8 cellular contexts compared by ENCODE assay signal in genomic region chr2:164621761-164622105, GRCh38. TPM values are rescaled to one million over a fixed set of nuclear protein-coding genes. Genes with fewer than 3 reads are reported as not detected.
A peak's percentile ranks its signal among the peaks of the same experiment; 100 is the strongest.
DNase-seq lines count a peak whose midpoint lies in the region; ATAC-seq, FAIRE-seq and TF ChIP-seq lines count a peak whose summit lies in the region.

No MANE protein-coding gene starts in this region.

- no peaks in the 10 kb centered on the region for H3K27me3 ChIP-seq in WERI-Rb-1 (ENCODE audit: insufficient read depth, low read depth, severe bottlenecking)
- no peaks in the 10 kb centered on the region for H3K27me3 ChIP-seq in keratinocyte (ENCODE audit: control insufficient read depth, extremely low read depth, insufficient read depth, low read length)
- H3K27me3 ChIP-seq in stomach smooth muscle (ENCODE audit: control insufficient read depth in 1 of 2, insufficient read depth in 2 of 2, low read length in 2 of 2), result peaks cover 0 to 3% of the 10 kb centered on the region in 2 donors

- no peaks in the 10 kb centered on the region for H3K36me3 ChIP-seq in WERI-Rb-1
- no peaks in the 10 kb centered on the region for H3K36me3 ChIP-seq in keratinocyte (ENCODE audit: control insufficient read depth in 2 of 2, extremely low read depth in 1 of 2, insufficient read depth in 2 of 2, low read length in 2 of 2)
- no peaks in the 10 kb centered on the region for H3K36me3 ChIP-seq in stomach smooth muscle (ENCODE audit: control insufficient read depth in 2 of 2, insufficient read depth in 2 of 2, low read length in 2 of 2)

- dilution Hi-C loops in keratinocyte (cut with MboI; ENCODE audit: extremely low pct_ligation_motif_present, low sequenced_read_pairs), result no loop called here

- no peaks in the 10 kb centered on the region for H3K9me1 ChIP-seq in keratinocyte (ENCODE audit: control insufficient read depth, extremely low read depth, insufficient read depth, low read length)

- FAIRE-seq in keratinocyte (lab: Jason Lieb, UNC), result no peak

- H3K4me3 ChIP-seq in WERI-Rb-1 (ENCODE audit: low read depth, low read length) (peak overlapping the region; percentile 77), keratinocyte (ENCODE audit: control insufficient read depth in 2 of 3, extremely low read depth in 1 of 3, insufficient read depth in 2 of 3, low read depth in 1 of 3, low read length in 3 of 3) (peak overlapping the region; percentile 56 to 61 (median 56)), stomach smooth muscle (ENCODE audit: low read length in 2 of 2) (peak overlapping the region; percentile 67 to 70)

- no peaks in the 10 kb centered on the region for H4K20me1 ChIP-seq in keratinocyte (ENCODE audit: control insufficient read depth, extremely low read depth, insufficient read depth, low read length)

- H3K9ac ChIP-seq in keratinocyte (ENCODE audit: control insufficient read depth, extremely low read depth, insufficient read depth, low read length) (peak overlapping the region; percentile 62), stomach smooth muscle (ENCODE audit: low read length in 2 of 2) (no peak overlapping the region)

- ATAC-seq in HG02610 (IDR thresholded peaks at IDR 0.05; ENCODE audit: unreplicated experiment), result no peak

- H3K79me2 ChIP-seq in keratinocyte (ENCODE audit: control insufficient read depth, insufficient read depth, low read length), result no peaks in the 10 kb centered on the region

- peak overlapping the region; percentile 50 for H2AFZ ChIP-seq in keratinocyte (ENCODE audit: control insufficient read depth, low read length)

- DNase-seq in NCI-H510A treated with DMSO at 0.1 percent for 48 hours (lab: John Stamatoyannopoulos, UW) (peak; percentile 36), NCI-H510A (lab: John Stamatoyannopoulos, UW) (no peak), WERI-Rb-1 (peak; percentile 24), keratinocyte (ENCODE audit: low read depth, low spot score) (no peak), T-helper 1 cell (no peak), SIG-M5 (lab: John Stamatoyannopoulos, UW) (no peak)

- peak overlapping the region; percentile 65 for H3K4me2 ChIP-seq in keratinocyte (ENCODE audit: control insufficient read depth, extremely low read depth, insufficient read depth, low read depth, low read length)

- H3K27ac ChIP-seq in WERI-Rb-1, result peak overlapping the region; percentile 65
- no peak overlapping the region for H3K27ac ChIP-seq in keratinocyte (ENCODE audit: control insufficient read depth, insufficient read depth, low read length)
- no peak overlapping the region for H3K27ac ChIP-seq in stomach smooth muscle (ENCODE audit: low read length)

- H3K9me3 ChIP-seq in WERI-Rb-1 (ENCODE audit: severe bottlenecking), result no peaks in the 10 kb centered on the region
- H3K9me3 ChIP-seq in keratinocyte (ENCODE audit: control insufficient read depth, low read depth, low read length), result no peaks in the 10 kb centered on the region
- H3K9me3 ChIP-seq in stomach smooth muscle (ENCODE audit: control insufficient read depth in 2 of 2, low read length in 2 of 2), result no peaks in the 10 kb centered on the region

- H3K4me1 ChIP-seq in keratinocyte (ENCODE audit: control insufficient read depth, extremely low read depth, insufficient read depth, low read length), result peaks cover 17% of the 10 kb centered on the region
- peaks cover 14% of the 10 kb centered on the region for H3K4me1 ChIP-seq in stomach smooth muscle (ENCODE audit: control insufficient read depth, insufficient read depth, low read length)

- TF ChIP-seq CTCF in WERI-Rb-1 (IDR thresholded peaks at IDR 0.05; ENCODE audit: low read depth, low read length) (no peak), keratinocyte (optimal IDR thresholded peaks at IDR 0.05 in 1 of 3, IDR thresholded peaks at IDR 0.05 in 1 of 3, conservative IDR thresholded peaks at IDR 0.05 in 1 of 3; ENCODE audit: extremely low read depth in 1 of 3, insufficient read depth in 2 of 3, low read length in 3 of 3) (no peak)

RNA-seq across cellular contexts. Expression of gene GRB14, which starts 0.5 kb away (rescaled TPM):
- polyA plus RNA-seq in keratinocyte, result 1.4 to 4.2 TPM (median 2.3 TPM) in 3 replicates
- polyA plus RNA-seq in keratinocyte (2011; ENCODE audit: low read depth), result 15.0 TPM
- 2.1 and 3.0 TPM in 2 replicates for polyA plus RNA-seq in keratinocyte (2011; cell fraction: cytosol; rRNA removed)
- polyA plus RNA-seq in keratinocyte (2011; cell fraction: nucleus; rRNA removed), result 4.6 and 7.7 TPM in 2 replicates
- 3.2 and 3.5 TPM in 2 replicates for polyA plus RNA-seq in keratinocyte (2012; ENCODE audit: low replicate concordance)
- polyA minus RNA-seq in keratinocyte, result 0.30 to 1.9 TPM (median 0.73 TPM) in 3 replicates
- 2.3 TPM for polyA minus RNA-seq in keratinocyte (2011; cell fraction: cytosol; rRNA and poly(A)+ RNA removed)
- 1.2 and 1.9 TPM in 2 replicates for polyA minus RNA-seq in keratinocyte (2011; cell fraction: nucleus; rRNA and poly(A)+ RNA removed)

Comparison
In these comparisons a context has a peak if more than half of its experiments do, and no peak if none do; other contexts are left out.
1. DNase-seq: peak in NCI-H510A treated with DMSO at 0.1 percent for 48 hours (single experiment) and WERI-Rb-1 (single experiment); none in NCI-H510A (single experiment), keratinocyte (single experiment), T-helper 1 cell (0 of 5) and SIG-M5 (single experiment).
2. Peak in every context shown above with its lines, with median percentiles within 50 percentile points of each other: H3K4me3 ChIP-seq.